11 cellular contexts compared by ENCODE assay signal in the genomic region with DNA sequence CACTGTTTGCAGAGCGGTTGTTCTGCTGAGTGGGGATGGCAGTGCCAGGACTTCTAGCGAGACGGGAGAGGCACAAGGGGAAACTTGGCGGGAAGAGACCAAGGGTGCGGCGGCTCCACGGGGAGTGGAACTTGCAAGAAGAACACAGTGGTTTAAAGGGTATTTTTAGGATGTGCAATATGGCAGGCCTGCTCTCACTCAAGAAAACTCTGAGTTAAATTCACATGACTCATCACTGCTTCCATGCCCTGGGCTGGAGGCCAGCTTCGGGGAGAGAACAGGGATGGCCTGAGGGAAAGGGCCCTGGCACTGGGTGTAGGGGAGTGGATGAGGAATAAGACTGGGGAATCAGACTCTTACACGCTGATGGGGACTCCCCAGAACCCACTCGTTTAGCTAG. TPM values are rescaled to one million over a fixed set of nuclear protein-coding genes. Genes with fewer than 3 reads are reported as not detected.
DNase-seq lines count a peak whose midpoint lies in the region; ATAC-seq and TF ChIP-seq lines count a peak whose summit lies in the region.
"Had no signal": no experiment of that assay in that cellular context is flagged by ENCODE, and none has a peak within 500 bp of the region (broad histone marks: within the 10 kb centered on the region; RNA-seq: fewer than 3 reads in every experiment).

No MANE protein-coding gene starts in this region.

- H3K4me1 ChIP-seq in body of pancreas = no peaks in the 10 kb centered on the region
- H3K4me1 ChIP-seq in right atrium auricular region = no peaks in the 10 kb centered on the region
- no peaks in the 10 kb centered on the region for H3K4me1 ChIP-seq in testis

- H3K27me3 ChIP-seq in body of pancreas = peaks cover 0 to 7% of the 10 kb centered on the region in 2 donors
- no peaks in the 10 kb centered on the region for H3K27me3 ChIP-seq in right atrium auricular region
- no peaks in the 10 kb centered on the region for H3K27me3 ChIP-seq in testis

- TF ChIP-seq POLR2A in body of pancreas (IDR thresholded peaks at IDR 0.05) (no peak), testis (IDR thresholded peaks at IDR 0.05) (no peak)

- ATAC-seq in body of pancreas (peak; percentile 38), HG03139 (IDR thresholded peaks at IDR 0.05; ENCODE audit: unreplicated experiment) (no peak), WTC11 (no peak), HG03095 (IDR thresholded peaks at IDR 0.05; ENCODE audit: unreplicated experiment) (no peak), GM18870 (IDR thresholded peaks at IDR 0.05; ENCODE audit: unreplicated experiment) (no peak)
- ATAC-seq: left lobe of liver had no signal

- WGBS in body of pancreas, 2 donors = 44 to 55% methylated on average over 10 of the region's 10 CpGs
- WGBS in testis, 2 donors = 53 to 66% methylated on average over 10 of the region's 10 CpGs

- H3K4me3 ChIP-seq in body of pancreas (no peak overlapping the region), right atrium auricular region (no peak overlapping the region), testis (no peak overlapping the region)

- H3K9me3 Mint-ChIP-seq in WTC11 = no peaks in the 10 kb centered on the region

- TF ChIP-seq CTCF in body of pancreas (IDR thresholded peaks at IDR 0.05) (no peak), right atrium auricular region (IDR thresholded peaks at IDR 0.05) (no peak), testis (IDR thresholded peaks at IDR 0.05) (no peak), WTC11 (IDR thresholded peaks at IDR 0.05) (no peak)

- peaks cover 2% of the 10 kb centered on the region for H3K27me3 Mint-ChIP-seq in WTC11 (ENCODE audit: low read depth)

- no peaks in the 10 kb centered on the region for H3K36me3 Mint-ChIP-seq in WTC11

- CTCF ChIA-PET in WTC11 (lab: Charles Lee) = interaction anchor here (0.9 to 1.5 kb wide), 2 partner anchors 52 to 226 kb away, joined by 3 to 4 read pairs; no protein-coding TSS in a partner anchor

- POLR2A ChIA-PET in WTC11 (lab: Charles Lee) = no interaction called here

- no peaks in the 10 kb centered on the region for H3K4me1 Mint-ChIP-seq in WTC11

- H3K27ac Mint-ChIP-seq in WTC11 = no peak overlapping the region

- H3K9me3 ChIP-seq in body of pancreas (no peaks in the 10 kb centered on the region), right atrium auricular region (no peaks in the 10 kb centered on the region), testis (no peaks in the 10 kb centered on the region)

- intact Hi-C loops in body of pancreas (cut with DNase I) = no loop called here
- intact Hi-C loops in testis (cut with DNase I; ENCODE audit: low total_unique reads) = no loop called here

- H3K36me3 ChIP-seq in body of pancreas (replicated peaks in 1 of 2; ENCODE audit: insufficient read depth in 1 of 2, low read depth in 2 of 2) (no peaks in the 10 kb centered on the region), right atrium auricular region (no peaks in the 10 kb centered on the region), testis (ENCODE audit: low read depth, missing control alignments) (no peaks in the 10 kb centered on the region)

- DNase-seq in HCEC 1CT (peak; percentile 15), body of pancreas (peak in 3 of 4 donors; percentile 20 to 29 (median 20)), right atrium auricular region (ENCODE audit: low spot score) (peak; percentile 65), testis (peak; percentile 27), WTC11 (ENCODE audit: low spot score) (no peak)
- DNase-seq: activated CD4-positive, alpha-beta T cell treated with anti-CD3 and anti-CD28 coated beads, Interleukin-2, amount 50 U/mL, for 1 hour had no signal

- H3K27ac ChIP-seq in body of pancreas (no peak overlapping the region), right atrium auricular region (no peak overlapping the region), testis (no peak overlapping the region)

- no peak overlapping the region for H3K4me3 Mint-ChIP-seq in WTC11

TF ChIP-seq in WTC11, 78 proteins besides CTCF, POLR2A, EP300 and RAD21:
- TF ChIP-seq ZNF671 (CRISPR knock-in tag; IDR thresholded peaks at IDR 0.05) (no peak), ESRRA (CRISPR knock-in tag; IDR thresholded peaks at IDR 0.05; ENCODE audit: borderline replicate concordance) (no peak), ZNF219 (CRISPR knock-in tag; IDR thresholded peaks at IDR 0.05; ENCODE audit: borderline replicate concordance) (no peak), NR3C1 (CRISPR knock-in tag; conservative IDR thresholded peaks at IDR 0.05; ENCODE audit: low read depth) (no peak)
- TF ChIP-seq, protein P1, sequence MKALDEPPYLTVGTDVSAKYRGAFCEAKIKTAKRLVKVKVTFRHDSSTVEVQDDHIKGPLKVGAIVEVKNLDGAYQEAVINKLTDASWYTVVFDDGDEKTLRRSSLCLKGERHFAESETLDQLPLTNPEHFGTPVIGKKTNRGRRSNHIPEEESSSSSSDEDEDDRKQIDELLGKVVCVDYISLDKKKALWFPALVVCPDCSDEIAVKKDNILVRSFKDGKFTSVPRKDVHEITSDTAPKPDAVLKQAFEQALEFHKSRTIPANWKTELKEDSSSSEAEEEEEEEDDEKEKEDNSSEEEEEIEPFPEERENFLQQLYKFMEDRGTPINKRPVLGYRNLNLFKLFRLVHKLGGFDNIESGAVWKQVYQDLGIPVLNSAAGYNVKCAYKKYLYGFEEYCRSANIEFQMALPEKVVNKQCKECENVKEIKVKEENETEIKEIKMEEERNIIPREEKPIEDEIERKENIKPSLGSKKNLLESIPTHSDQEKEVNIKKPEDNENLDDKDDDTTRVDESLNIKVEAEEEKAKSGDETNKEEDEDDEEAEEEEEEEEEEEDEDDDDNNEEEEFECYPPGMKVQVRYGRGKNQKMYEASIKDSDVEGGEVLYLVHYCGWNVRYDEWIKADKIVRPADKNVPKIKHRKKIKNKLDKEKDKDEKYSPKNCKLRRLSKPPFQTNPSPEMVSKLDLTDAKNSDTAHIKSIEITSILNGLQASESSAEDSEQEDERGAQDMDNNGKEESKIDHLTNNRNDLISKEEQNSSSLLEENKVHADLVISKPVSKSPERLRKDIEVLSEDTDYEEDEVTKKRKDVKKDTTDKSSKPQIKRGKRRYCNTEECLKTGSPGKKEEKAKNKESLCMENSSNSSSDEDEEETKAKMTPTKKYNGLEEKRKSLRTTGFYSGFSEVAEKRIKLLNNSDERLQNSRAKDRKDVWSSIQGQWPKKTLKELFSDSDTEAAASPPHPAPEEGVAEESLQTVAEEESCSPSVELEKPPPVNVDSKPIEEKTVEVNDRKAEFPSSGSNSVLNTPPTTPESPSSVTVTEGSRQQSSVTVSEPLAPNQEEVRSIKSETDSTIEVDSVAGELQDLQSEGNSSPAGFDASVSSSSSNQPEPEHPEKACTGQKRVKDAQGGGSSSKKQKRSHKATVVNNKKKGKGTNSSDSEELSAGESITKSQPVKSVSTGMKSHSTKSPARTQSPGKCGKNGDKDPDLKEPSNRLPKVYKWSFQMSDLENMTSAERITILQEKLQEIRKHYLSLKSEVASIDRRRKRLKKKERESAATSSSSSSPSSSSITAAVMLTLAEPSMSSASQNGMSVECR (CRISPR knock-in tag; IDR thresholded peaks at IDR 0.05; ENCODE audit: borderline replicate concordance) = no peak

RNA-seq across cellular contexts. Expression of a gene that starts 13.3 kb away (rescaled TPM):
- total RNA-seq in body of pancreas (not detected), right atrium auricular region (not detected), testis (not detected), WTC11 (2021) (not detected in 3 replicates)
- 0.41 TPM for polyA plus RNA-seq in testis (ENCODE audit: insufficient read depth, low read depth, low replicate concordance)
- total RNA-seq: left lobe of liver, ureter had no signal

RNA-seq across cellular contexts. Expression of a gene that starts 18.2 kb away (rescaled TPM):
- total RNA-seq in body of pancreas (not detected), right atrium auricular region (1 to 10 TPM in 1 of 2 donors, under 1 TPM in 1; 0.52 to 1.0 TPM), testis (under 1 TPM in 1 of 2 donors, not detected in 1; 0.31 TPM), WTC11 (2021) (not detected in 3 replicates)
- polyA plus RNA-seq in testis (ENCODE audit: insufficient read depth, low read depth, low replicate concordance) = 0.45 TPM

RNA-seq across cellular contexts. Expression of a gene that starts 38.1 kb away (rescaled TPM):
- total RNA-seq in body of pancreas = not detected
- total RNA-seq in right atrium auricular region = not detected
- total RNA-seq in testis = not detected
- not detected for polyA plus RNA-seq in testis (ENCODE audit: insufficient read depth, low read depth, low replicate concordance)
- total RNA-seq in WTC11 (2021) = not detected in 3 replicates
- total RNA-seq: left lobe of liver, ureter had no signal

RNA-seq across cellular contexts. Expression of a gene that starts 59.4 kb away (rescaled TPM):
- total RNA-seq in body of pancreas = under 1 TPM in 1 of 2 donors, not detected in 1; 0.52 TPM
- under 1 TPM in 1 of 2 donors, not detected in 1; 0.98 TPM for total RNA-seq in right atrium auricular region
- under 1 TPM; 0.39 to 0.81 TPM for total RNA-seq in testis
- 0.34 TPM for polyA plus RNA-seq in testis (ENCODE audit: insufficient read depth, low read depth, low replicate concordance)
- total RNA-seq in WTC11 (2021) = not detected in 3 replicates
